ENCODE assay signal across 12 cellular contexts in genomic region chr2:17822452-17823117, GRCh38. TPM values are rescaled to one million over a fixed set of nuclear protein-coding genes. Genes with fewer than 3 reads are reported as not detected.
A peak's percentile ranks its signal among the peaks of the same experiment; 100 is the strongest.
DNase-seq lines count a peak whose midpoint lies in the region; ATAC-seq and TF ChIP-seq lines count a peak whose summit lies in the region.
"Had no signal": no experiment of that assay in that cellular context is flagged by ENCODE, and none has a peak within 500 bp of the region (broad histone marks: within the 10 kb centered on the region; RNA-seq: fewer than 3 reads in every experiment).

No MANE protein-coding gene starts in this region.

- intact Hi-C loops in left colon (cut with DNase I, micrococcal nuclease): no loop called here
- intact Hi-C loops in mucosa of descending colon (cut with DNase I, micrococcal nuclease): no loop called here

- H3K36me3 ChIP-seq in stomach smooth muscle (ENCODE audit: control insufficient read depth in 2 of 2, insufficient read depth in 2 of 2, low read length in 2 of 2) (no peaks in the 10 kb centered on the region), mucosa of descending colon (ENCODE audit: low read depth) (no peaks in the 10 kb centered on the region)

- H3K4me1 ChIP-seq in stomach smooth muscle (ENCODE audit: control insufficient read depth, insufficient read depth, low read length): peaks cover 14% of the 10 kb centered on the region
- H3K4me1 ChIP-seq in mucosa of descending colon (ENCODE audit: low read depth): no peaks in the 10 kb centered on the region

- H3K9me3 ChIP-seq in stomach smooth muscle (ENCODE audit: control insufficient read depth in 2 of 2, low read length in 2 of 2): no peaks in the 10 kb centered on the region
- H3K9me3 ChIP-seq in mucosa of descending colon: no peaks in the 10 kb centered on the region

- ATAC-seq in HG02763 (IDR thresholded peaks at IDR 0.05; ENCODE audit: unreplicated experiment) (peak; percentile 62), left colon (no peak), mucosa of descending colon (no peak)

- peak; percentile 28 for DNase-seq in DMS 273 (lab: John Stamatoyannopoulos, UW; ENCODE audit: unreplicated experiment)
- DNase-seq in DMS 273 treated with DMSO at 0.1 percent for 48 hours (lab: John Stamatoyannopoulos, UW): no peak
- DNase-seq in SK-N-DZ (ENCODE audit: low spot score): peak; percentile 64
- DNase-seq in left colon: no peak
- DNase-seq in mucosa of descending colon: no peak
- no peak for DNase-seq in NCI-H2196 (lab: John Stamatoyannopoulos, UW; ENCODE audit: unreplicated experiment)

- peak overlapping the region; percentile 1 for H3K27ac ChIP-seq in stomach smooth muscle (ENCODE audit: low read length)
- H3K27ac ChIP-seq: 22Rv1 had no signal

- H3K27me3 ChIP-seq in stomach smooth muscle (ENCODE audit: control insufficient read depth in 1 of 2, insufficient read depth in 2 of 2, low read length in 2 of 2): no peaks in the 10 kb centered on the region

- H3K9ac ChIP-seq in stomach smooth muscle (ENCODE audit: low read length in 2 of 2): no peak overlapping the region

- H3K4me3 ChIP-seq in stomach smooth muscle (ENCODE audit: low read length in 2 of 2) (no peak overlapping the region), mucosa of descending colon (no peak overlapping the region)

- TF ChIP-seq CTCF in mucosa of descending colon (IDR thresholded peaks at IDR 0.05): no peak

RNA-seq across cellular contexts. Expression of gene MSGN1, which starts 6.3 kb away (rescaled TPM):
- not detected in 2 replicates for polyA plus RNA-seq in SK-N-DZ (2014; cell fraction: cytosol; rRNA removed)
- polyA plus RNA-seq in SK-N-DZ (2014; cell fraction: nucleus; rRNA removed): not detected in 2 replicates
- total RNA-seq in left colon: not detected
- not detected for total RNA-seq in mucosa of descending colon
- total RNA-seq: bronchial epithelial cell, glomerular endothelial cell had no signal
- polyA plus RNA-seq: neural cell had no signal

RNA-seq across cellular contexts. Expression of gene KCNS3, which starts 55.9 kb away (rescaled TPM):
- polyA plus RNA-seq in SK-N-DZ (2014; cell fraction: cytosol; rRNA removed): 2.4 and 6.5 TPM in 2 replicates
- polyA plus RNA-seq in SK-N-DZ (2014; cell fraction: nucleus; rRNA removed): 2.2 and 6.9 TPM in 2 replicates
- total RNA-seq in left colon (10 to 100 TPM; 19.0 to 21.2 TPM), mucosa of descending colon (10 to 100 TPM in 2 of 3 donors, 1 to 10 TPM in 1; 4.9 to 21.6 (median 16.8) TPM)

Comparison
In these comparisons a context has a peak if more than half of its experiments do, and no peak if none do; other contexts are left out.
1. DNase-seq: peak in DMS 273 (single experiment) and SK-N-DZ (single experiment); none in DMS 273 treated with DMSO at 0.1 percent for 48 hours (single experiment), left colon (0 of 2), mucosa of descending colon (0 of 3) and NCI-H2196 (single experiment).